Comparison of ENCODE assay signal across 15 cellular contexts in genomic region chr12:47987411-47988072, GRCh38. TPM values are rescaled to one million over a fixed set of nuclear protein-coding genes. Genes with fewer than 3 reads are reported as not detected.
A peak's percentile ranks its signal among the peaks of the same experiment; 100 is the strongest.
DNase-seq lines count a peak whose midpoint lies in the region; ATAC-seq and TF ChIP-seq lines count a peak whose summit lies in the region.
"Had no signal": no experiment of that assay in that cellular context is flagged by ENCODE, and none has a peak within 500 bp of the region (broad histone marks: within the 10 kb centered on the region; RNA-seq: fewer than 3 reads in every experiment).

No MANE protein-coding gene starts in this region.

- no peaks in the 10 kb centered on the region for H3K9me3 Mint-ChIP-seq in activated B cell treated with CpG ODN at 0.5 μM for 24 hours
- H3K9me3 Mint-ChIP-seq in memory B cell = no peaks in the 10 kb centered on the region
- H3K9me3 Mint-ChIP-seq: natural killer cell had no signal

- H3K27me3 ChIP-seq in left ventricle myocardium inferior (ENCODE audit: low read depth) (peaks cover 12% of the 10 kb centered on the region), spleen (replicated peaks in 1 of 7) (peaks cover 0 to 6% (median 0%) of the 10 kb centered on the region in 7 donors)

- H3K4me3 ChIP-seq in left ventricle myocardium inferior (no peak overlapping the region), spleen (no peak overlapping the region)

- H3K27me3 Mint-ChIP-seq in activated B cell treated with CpG ODN at 0.5 μM for 24 hours (peaks cover 2% of the 10 kb centered on the region), memory B cell (no peaks in the 10 kb centered on the region)

- intact Hi-C loops in Right ventricle myocardium inferior (cut with DNase I) = no loop called here
- intact Hi-C loops in left ventricle myocardium inferior (cut with micrococcal nuclease) = no loop called here
- intact Hi-C loops in activated B cell treated with CpG ODN at 0.5 μM for 24 hours (cut with micrococcal nuclease) = no loop called here
- intact Hi-C loops in spleen (cut with DNase I; ENCODE audit: low total_unique reads) = no loop called here

- no peak for TF ChIP-seq CTCF in left ventricle myocardium inferior (IDR thresholded peaks at IDR 0.05; ENCODE audit: borderline replicate concordance)
- TF ChIP-seq CTCF in activated B cell treated with CpG ODN at 0.5 μM for 24 hours (IDR thresholded peaks at IDR 0.05) = no peak
- no peak for TF ChIP-seq CTCF in spleen (IDR thresholded peaks at IDR 0.05 in 8 of 11, conservative IDR thresholded peaks at IDR 0.05 in 3 of 11)

- no peaks in the 10 kb centered on the region for H3K36me3 ChIP-seq in left ventricle myocardium inferior
- H3K36me3 ChIP-seq in spleen = no peaks in the 10 kb centered on the region

- TF ChIP-seq POLR2A in spleen (IDR thresholded peaks at IDR 0.05) = no peak

- POLR2A ChIA-PET in activated B cell treated with CpG ODN at 0.5 μM for 24 hours (lab: Charles Lee) = interaction anchor here (0.6 to 1.0 kb wide), 2 partner anchors 109 to 118 kb away, joined by 4 to 5 read pairs; no protein-coding TSS in a partner anchor

- no peak overlapping the region for H3K27ac ChIP-seq in left ventricle myocardium inferior (replicated peaks)
- H3K27ac ChIP-seq in spleen = no peak overlapping the region

- peak overlapping the region; percentile 50 for H3K27ac Mint-ChIP-seq in activated B cell treated with CpG ODN at 0.5 μM for 24 hours
- peak overlapping the region; percentile 85 for H3K27ac Mint-ChIP-seq in memory B cell
- H3K27ac Mint-ChIP-seq: natural killer cell had no signal

- ATAC-seq in Right ventricle myocardium inferior (peak; percentile 11), activated B cell treated with CpG ODN at 0.5 μM for 24 hours (ENCODE audit: low read depth) (no peak), memory B cell (ENCODE audit: low read depth) (no peak), GM19324 (IDR thresholded peaks at IDR 0.05; ENCODE audit: low FRiP score, unreplicated experiment) (no peak), GM19035 (IDR thresholded peaks at IDR 0.05; ENCODE audit: unreplicated experiment) (no peak)
- ATAC-seq: natural killer cell had no signal

- H3K4me1 ChIP-seq in left ventricle myocardium inferior (peaks cover 20% of the 10 kb centered on the region), spleen (peaks cover 6 to 31% (median 20%) of the 10 kb centered on the region in 6 donors)

- 83 to 87% (median 84%) methylated on average over 14 of the region's 14 CpGs for WGBS in spleen, 5 donors

- H3K4me3 Mint-ChIP-seq in activated B cell treated with CpG ODN at 0.5 μM for 24 hours (no peak overlapping the region), memory B cell (no peak overlapping the region)
- H3K4me3 Mint-ChIP-seq: natural killer cell had no signal

- CTCF ChIA-PET in activated B cell treated with CpG ODN at 0.5 μM for 24 hours (lab: Charles Lee) = no interaction called here

- no peaks in the 10 kb centered on the region for H3K36me3 Mint-ChIP-seq in activated B cell treated with CpG ODN at 0.5 μM for 24 hours (ENCODE audit: low read depth)
- H3K36me3 Mint-ChIP-seq in memory B cell = no peaks in the 10 kb centered on the region
- H3K36me3 Mint-ChIP-seq: natural killer cell had no signal

- H3K9me3 ChIP-seq in left ventricle myocardium inferior (replicated peaks) (no peaks in the 10 kb centered on the region), spleen (no peaks in the 10 kb centered on the region)

- DNase-seq in Right ventricle myocardium inferior (ENCODE audit: missing footprints) = no peak
- no peak for DNase-seq in left ventricle myocardium inferior
- peak; percentile 14 for DNase-seq in activated B cell treated with CpG ODN at 0.5 μM for 24 hours
- no peak for DNase-seq in memory B cell (ENCODE audit: low spot score in 2 of 2)
- peak; percentile 69 for DNase-seq in spleen
- no peak for DNase-seq in C1 segment of cervical spinal cord (lab: John Stamatoyannopoulos, UW)
- DNase-seq: ACHN, foreskin melanocyte, natural killer cell, NCI-H2029 treated with DMSO at 0.1 percent for 48 hours, SW 1271 had no signal

- H3K4me1 Mint-ChIP-seq in activated B cell treated with CpG ODN at 0.5 μM for 24 hours (peaks cover 34% of the 10 kb centered on the region), memory B cell (peaks cover 23% of the 10 kb centered on the region)

RNA-seq across cellular contexts. Expression of gene COL2A1, which starts 16.7 kb away (rescaled TPM):
- total RNA-seq in Right ventricle myocardium inferior (not detected), left ventricle myocardium inferior (not detected), activated B cell treated with CpG ODN at 0.5 μM for 24 hours (not detected in 2 replicates), spleen (under 1 TPM in 3 of 7 donors, not detected in 4; 0.37 to 0.49 (median 0.47) TPM)
- polyA plus RNA-seq in spleen = not detected
- total RNA-seq: lung microvascular endothelial cell, natural killer cell, right cardiac atrium had no signal

RNA-seq across cellular contexts. Expression of gene TMEM106C, which starts 24.1 kb away (rescaled TPM):
- total RNA-seq in Right ventricle myocardium inferior (45.6 TPM), left ventricle myocardium inferior (48.1 TPM), activated B cell treated with CpG ODN at 0.5 μM for 24 hours (24.5 and 31.3 TPM in 2 replicates), spleen (100 to 1,000 TPM in 4 of 7 donors, 10 to 100 TPM in 3; 37.6 to 124 (median 109) TPM)
- polyA plus RNA-seq in spleen = 10 to 100 TPM; 30.1 to 49.1 (median 40.2) TPM

Comparison
In these comparisons a context has a peak if more than half of its experiments do, and no peak if none do; other contexts are left out.
1. DNase-seq: peak in activated B cell treated with CpG ODN at 0.5 μM for 24 hours (single experiment) and spleen (single experiment); none in Right ventricle myocardium inferior (single experiment), left ventricle myocardium inferior (single experiment), memory B cell (0 of 2) and C1 segment of cervical spinal cord (0 of 14).